In the genomic region with DNA sequence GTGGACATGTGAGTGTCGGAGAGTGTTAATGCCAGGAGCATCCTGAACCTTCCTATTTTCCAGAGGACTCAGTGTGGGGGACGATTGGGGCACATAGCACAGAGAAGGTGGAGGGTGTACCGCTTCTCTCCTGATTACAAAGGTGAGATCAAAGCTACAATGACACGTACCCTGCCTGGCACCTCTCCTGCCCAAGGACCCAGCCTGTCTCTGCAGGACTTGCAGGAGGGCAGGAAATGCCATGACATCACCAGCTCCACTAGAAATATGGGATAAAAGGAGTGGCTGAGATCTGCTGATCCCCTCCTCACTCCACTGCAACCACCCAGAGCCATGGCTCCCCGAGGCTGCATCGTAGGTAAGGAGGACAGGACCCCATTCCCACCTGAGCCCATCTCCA, we compare ENCODE assay signal across 30 cellular contexts. TPM values are rescaled to one million over a fixed set of nuclear protein-coding genes. Genes with fewer than 3 reads are reported as not detected.
"Had no signal": no experiment of that assay in that cellular context is flagged by ENCODE, and none has a peak within 500 bp of the region (broad histone marks: within the 10 kb centered on the region; RNA-seq: fewer than 3 reads in every experiment).

A gene (plus strand): TSS at position 301 of the 400 bp plus-strand sequence. CDS start 33 bp downstream, at position 334.

- H3K27ac ChIP-seq: Peyer's patch, SJSA1 had no signal

- H3K4me3 ChIP-seq: Peyer's patch, SJSA1 had no signal

- H3K9me3 ChIP-seq: Peyer's patch, SJSA1 had no signal

- FAIRE-seq: astrocyte had no signal

- ATAC-seq: activated naive CD4-positive, alpha-beta T cell treated with anti-CD3 and anti-CD28 coated beads, Interleukin-2, amount 50 U/mL, for 72 hours; activated T-cell treated with anti-CD3 and anti-CD28 coated beads, Interleukin-2, amount 50 U/mL, for 4 hours; SK-N-SH treated with all-trans-retinoic acid at 6 μM for 48 hours; WTC11 had no signal

- H3K4me3 Mint-ChIP-seq: activated CD4-positive, alpha-beta memory T cell treated with anti-CD3 and anti-CD28 coated beads for 36 hours; activated CD4-positive, alpha-beta T cell treated with anti-CD3 and anti-CD28 coated beads, Interleukin-2, amount 10 ng/mL, durations not matched to agents 24 days and 14 days; activated naive CD8-positive, alpha-beta T cell treated with anti-CD3 and anti-CD28 coated beads, Interleukin-2, amount 50 U/mL, for 24 hours; activated T-cell treated with anti-CD3 and anti-CD28 coated beads, Interleukin-2, amount 50 U/mL, for 4 hours; brain; T-helper 1 cell treated with Interleukin-12 subunit alpha and Interleukin-12 subunit beta and Interleukin-4 antibody, amounts not matched to agents 30 μg/mL and 1 μg/mL, for 36 hours; WTC11 had no signal

- H3K36me3 Mint-ChIP-seq: activated CD4-positive, alpha-beta memory T cell treated with anti-CD3 and anti-CD28 coated beads for 36 hours; activated naive CD4-positive, alpha-beta T cell treated with anti-CD3 and anti-CD28 coated beads, Interleukin-2, amount 50 U/mL, for 72 hours; brain; WTC11 had no signal

- H3K4me1 ChIP-seq: Peyer's patch, SJSA1 had no signal

- H3K4me1 Mint-ChIP-seq: brain, WTC11 had no signal

- H3K9me3 Mint-ChIP-seq: activated CD4-positive, alpha-beta memory T cell treated with anti-CD3 and anti-CD28 coated beads for 36 hours; activated CD4-positive, alpha-beta T cell treated with anti-CD3 and anti-CD28 coated beads, Interleukin-2, amount 10 ng/mL, durations not matched to agents 24 days and 14 days; activated naive CD4-positive, alpha-beta T cell treated with anti-CD3 and anti-CD28 coated beads, Interleukin-2, amount 50 U/mL, for 72 hours; activated naive CD8-positive, alpha-beta T cell treated with anti-CD3 and anti-CD28 coated beads, Interleukin-2, amount 50 U/mL, for 24 hours; activated T-cell treated with anti-CD3 and anti-CD28 coated beads, Interleukin-2, amount 50 U/mL, for 4 hours; T-helper 1 cell treated with Interleukin-12 subunit alpha and Interleukin-12 subunit beta and Interleukin-4 antibody, amounts not matched to agents 30 μg/mL and 1 μg/mL, for 36 hours; WTC11 had no signal

- H3K27ac Mint-ChIP-seq: activated CD4-positive, alpha-beta memory T cell treated with anti-CD3 and anti-CD28 coated beads for 36 hours; activated CD4-positive, alpha-beta T cell treated with anti-CD3 and anti-CD28 coated beads, Interleukin-2, amount 10 ng/mL, durations not matched to agents 24 days and 14 days; activated naive CD4-positive, alpha-beta T cell treated with anti-CD3 and anti-CD28 coated beads, Interleukin-2, amount 50 U/mL, for 72 hours; activated naive CD8-positive, alpha-beta T cell treated with anti-CD3 and anti-CD28 coated beads, Interleukin-2, amount 50 U/mL, for 24 hours; brain; T-helper 1 cell treated with Interleukin-12 subunit alpha and Interleukin-12 subunit beta and Interleukin-4 antibody, amounts not matched to agents 30 μg/mL and 1 μg/mL, for 36 hours; WTC11 had no signal

- H3K27me3 ChIP-seq: Peyer's patch had no signal

- H3K36me3 ChIP-seq: Peyer's patch, SJSA1 had no signal

- DNase-seq: activated CD4-positive, alpha-beta memory T cell treated with anti-CD3 and anti-CD28 coated beads for 36 hours; activated CD4-positive, alpha-beta T cell treated with anti-CD3 and anti-CD28 coated beads, Interleukin-2, amount 10 ng/mL, durations not matched to agents 24 days and 14 days; activated CD4-positive, CD25-positive, alpha-beta regulatory T cell treated with anti-CD3 and anti-CD28 coated beads, Interleukin-2, amount 50 U/mL, for 72 hours; activated CD8-positive, alpha-beta memory T cell treated with anti-CD3 and anti-CD28 coated beads for 24 hours; activated effector memory CD4-positive, alpha-beta T cell treated with anti-CD3 and anti-CD28 coated beads, Interleukin-2, amount 50 U/mL, for 16 hours; activated naive CD4-positive, alpha-beta T cell treated with Interleukin-2 at 50 U/mL for 16 hours; activated naive CD8-positive, alpha-beta T cell treated with anti-CD3 and anti-CD28 coated beads, Interleukin-2, amount 50 U/mL, for 24 hours; activated T-cell treated with anti-CD3 and anti-CD28 coated beads, Interleukin-2, amount 50 U/mL, for 4 hours; amygdala; Kasumi-1; KBM-7; NCI-H1105 treated with DMSO at 0.1 percent for 48 hours; NCI-H1436 treated with DMSO at 0.1 percent for 48 hours; NCI-H187; NCI-H2081; NCI-H510A treated with DMSO at 0.1 percent for 48 hours; NCI-H69; NK-92 treated with Interleukin-12 subunit alpha and Interleukin-12 subunit beta, amount 100 ng/mL, for 24 hours; OCI-M1; Peyer's patch; SHP77; SW 1271; T-helper 9 cell had no signal

RNA-seq across cellular contexts. Expression of the gene that starts here (rescaled TPM):
- total RNA-seq: activated CD4-positive, alpha-beta memory T cell treated with anti-CD3 and anti-CD28 coated beads for 36 hours; activated CD4-positive, alpha-beta T cell treated with anti-CD3 and anti-CD28 coated beads, Interleukin-2, amount 10 ng/mL, durations not matched to agents 24 days and 14 days; activated naive CD4-positive, alpha-beta T cell treated with anti-CD3 and anti-CD28 coated beads, Interleukin-2, amount 50 U/mL, for 72 hours; activated T-cell treated with anti-CD3 and anti-CD28 coated beads, Interleukin-2, amount 50 U/mL, for 4 hours; astrocyte; Peyer's patch; SJSA1; WTC11 had no signal
